Comparison of ENCODE assay signal across 8 cellular contexts in the genomic region with DNA sequence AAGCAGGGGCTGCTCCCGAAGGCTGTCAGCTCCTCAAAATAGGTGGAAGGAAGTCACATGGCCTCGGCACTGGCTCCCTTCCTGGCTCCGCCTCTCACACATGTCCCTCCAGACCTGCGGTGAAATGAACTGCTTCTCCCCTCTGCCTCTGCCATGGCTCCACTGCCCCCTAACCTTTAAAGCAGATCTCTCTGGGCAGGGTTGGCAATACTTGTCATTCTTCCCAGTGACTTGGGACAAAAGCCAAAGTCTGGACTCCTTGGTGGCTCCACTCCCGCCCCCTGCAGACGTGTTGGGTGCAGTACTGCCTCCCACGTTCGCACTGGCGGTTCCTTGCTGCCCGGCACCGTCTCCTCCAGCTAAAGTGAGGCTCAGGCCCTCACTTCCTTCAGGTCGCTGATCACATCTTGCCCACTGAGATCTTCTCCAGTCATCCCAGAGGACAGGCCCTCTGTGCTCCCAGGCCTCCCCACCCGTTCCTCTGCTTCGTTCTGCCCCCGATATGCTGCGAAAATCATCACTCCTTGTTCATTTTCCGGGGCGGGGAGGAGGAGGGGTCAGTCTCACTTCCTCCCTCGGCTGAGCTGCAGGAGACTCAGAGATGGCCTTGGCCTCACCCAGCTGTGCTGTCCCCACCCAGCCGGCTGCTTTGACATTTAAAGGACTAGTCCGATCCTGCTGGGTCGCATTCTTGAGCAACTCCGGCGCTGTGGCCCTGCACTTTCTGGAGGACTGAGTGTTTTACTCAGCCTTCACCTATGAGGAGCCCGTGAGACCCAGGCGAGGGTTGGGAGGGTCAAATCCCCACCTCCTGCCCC.
DNase-seq lines count a peak whose midpoint lies in the region; ATAC-seq, FAIRE-seq and TF ChIP-seq lines count a peak whose summit lies in the region.

No MANE protein-coding gene starts in this region.

- 0 out of 7 replicates have a peak overlapping the region, but pooled peaks of 1 of the 4 experiments have one; percentile 27 for H3K9ac ChIP-seq in H1 (replicated peaks in 1 of 4; ENCODE audit: extremely low read depth in 1 of 4, low read depth in 3 of 4, low read length in 3 of 4)
- peak overlapping the region; percentile 47 for H3K9ac ChIP-seq in mesendoderm (ENCODE audit: low read length)

- H3K23ac ChIP-seq in H1 (ENCODE audit: insufficient read length) (no peak overlapping the region), mesendoderm (ENCODE audit: low read length) (no peak overlapping the region)

- H3K27me3 ChIP-seq in H1 (replicated peaks in 1 of 4; ENCODE audit: control insufficient read depth in 3 of 4, extremely low read depth in 1 of 4, insufficient read depth in 3 of 4, low read length in 3 of 4) (no peaks in the 10 kb centered on the region; a peak in 1 of 7 replicates), mesendoderm (ENCODE audit: insufficient read depth, low read length, poor library complexity) (no peaks in the 10 kb centered on the region)

- peak overlapping the region; percentile 87 to 88 for H3K4me3 Mint-ChIP-seq in stimulated activated naive B cell treated with anti-CD40 and anti-IgM and Interleukin-4, amounts not matched to agents 10 μg/mL and 1 μg/mL and 100 μg/mL, for 72 hours

- H3K4me3 ChIP-seq in A549 (peak overlapping the region; percentile 35), H1 (ENCODE audit: extremely low read depth in 1 of 4, insufficient read depth in 2 of 4, low read depth in 3 of 4, low read length in 4 of 4) (peak overlapping the region; percentile 23 to 53 (median 30); a peak in 7 of 8 replicates), mesendoderm (ENCODE audit: low read length) (no peak overlapping the region)

- H3K9me3 ChIP-seq in A549 (no peaks in the 10 kb centered on the region), H1 (ENCODE audit: insufficient read depth in 2 of 2, low read depth in 1 of 2, low read length in 1 of 2) (no peaks in the 10 kb centered on the region)

- WGBS in A549 (ENCODE audit: missing lambda C conversion rate) = 10% methylated on average over 20 of the region's 26 CpGs
- 14% methylated on average over 19 of the region's 26 CpGs; no CpG with 5 or more reads in 1 of the 2 experiments for WGBS in H1 (ENCODE audit: extremely low coverage in 1 of 2, insufficient coverage in 1 of 2, insufficient read length in 1 of 2, insufficient replicate concordance in 2 of 2, low coverage in 1 of 2, low lambda C conversion rate in 2 of 2, missing lambda C conversion rate in 1 of 2), 2 experiments
- no CpG with 5 or more reads among the region's 26 CpGs for WGBS in mesendoderm (ENCODE audit: extremely low coverage, insufficient coverage, low lambda C conversion rate)

- H4K91ac ChIP-seq in H1 (replicated peaks; ENCODE audit: insufficient read length, low read length) = no peak overlapping the region

- peaks cover 30% of the 10 kb centered on the region for H3K4me1 ChIP-seq in A549
- peaks cover 0 to 10% (median 2%) of the 10 kb centered on the region in 4 experiments; a peak in 2 of 7 replicates for H3K4me1 ChIP-seq in H1 (replicated peaks in 1 of 4; ENCODE audit: control insufficient read depth in 3 of 4, insufficient read depth in 4 of 4, low read length in 3 of 4)
- no peaks in the 10 kb centered on the region for H3K4me1 ChIP-seq in mesendoderm (ENCODE audit: control insufficient read depth, low read depth, low read length)

- peaks cover 13 to 18% of the 10 kb centered on the region in 2 donors for H3K4me1 Mint-ChIP-seq in stimulated activated naive B cell treated with anti-CD40 and anti-IgM and Interleukin-4, amounts not matched to agents 10 μg/mL and 1 μg/mL and 100 μg/mL, for 72 hours

- no peak overlapping the region for H2AK5ac ChIP-seq in H1 (ENCODE audit: low read depth, low read length)
- H2AK5ac ChIP-seq in mesendoderm (ENCODE audit: low read length) = no peak overlapping the region

- H3K36me3 Mint-ChIP-seq in stimulated activated naive B cell treated with anti-CD40 and anti-IgM and Interleukin-4, amounts not matched to agents 10 μg/mL and 1 μg/mL and 100 μg/mL, for 72 hours = peaks cover 0 to 3% of the 10 kb centered on the region in 2 donors

- H3K27ac ChIP-seq in A549 = peak overlapping the region; percentile 82 to 91
- no peak overlapping the region for H3K27ac ChIP-seq in H1 (ENCODE audit: low read depth, low read length)
- no peak overlapping the region for H3K27ac ChIP-seq in mesendoderm (ENCODE audit: low read depth, low read length)

- no peaks in the 10 kb centered on the region for H4K20me1 ChIP-seq in H1 (replicated peaks in 1 of 2; ENCODE audit: control insufficient read depth in 1 of 2, insufficient read depth in 2 of 2, low read length in 2 of 2)

- H2BK120ac ChIP-seq in H1 (replicated peaks; ENCODE audit: low read depth, low read length) = no peak overlapping the region
- H2BK120ac ChIP-seq in mesendoderm (ENCODE audit: low read depth, low read length) = no peak overlapping the region

- peak; percentile 52 to 84 for DNase-seq in A549 (ENCODE audit: low read depth in 1 of 2, low spot score in 1 of 2)
- DNase-seq in NCI-H1417 (lab: John Stamatoyannopoulos, UW) = peak; percentile 13 to 82 (median 70)
- peak; percentile 35 for DNase-seq in activated CD4-positive, alpha-beta T cell treated with anti-CD3 and anti-CD28 coated beads, Interleukin-2, amount 50 U/mL, for 1 hour
- peak in 1 of 2 experiments; percentile 59 for DNase-seq in H1 (ENCODE audit: low read depth in 1 of 2, low spot score in 2 of 2)
- peak; percentile 80 for DNase-seq in mesendoderm
- peak; percentile 54 for DNase-seq in stimulated activated naive B cell treated with anti-CD40 and anti-IgM and Interleukin-4, amounts not matched to agents 10 μg/mL and 1 μg/mL and 100 μg/mL, for 72 hours

- no peak overlapping the region for H2BK15ac ChIP-seq in H1 (ENCODE audit: low read length)
- no peak overlapping the region for H2BK15ac ChIP-seq in mesendoderm (replicated peaks; ENCODE audit: low read depth)

- 0 out of 2 replicates have a peak overlapping the region, but pooled peaks have one; percentile 9 for H2BK12ac ChIP-seq in H1 (ENCODE audit: low read depth, low read length)

- H3K36me3 ChIP-seq in H1 (ENCODE audit: control insufficient read depth in 2 of 4, insufficient read depth in 4 of 4, low read length in 3 of 4) = no peaks in the 10 kb centered on the region
- H3K36me3 ChIP-seq in mesendoderm (ENCODE audit: control insufficient read depth, insufficient read depth, low read length) = no peaks in the 10 kb centered on the region

- ATAC-seq in A549 (peak; percentile 88), GM18498 (IDR thresholded peaks at IDR 0.05; ENCODE audit: unreplicated experiment) (peak; percentile 83), HG02852 (IDR thresholded peaks at IDR 0.05; ENCODE audit: unreplicated experiment) (peak; percentile 69)
- ATAC-seq in stimulated activated naive B cell treated with anti-CD40 and anti-IgM and Interleukin-4, amounts not matched to agents 10 μg/mL and 1 μg/mL and 100 μg/mL, for 72 hours (replicated peaks) = peak; percentile 81 to 83

- H3K27ac Mint-ChIP-seq in stimulated activated naive B cell treated with anti-CD40 and anti-IgM and Interleukin-4, amounts not matched to agents 10 μg/mL and 1 μg/mL and 100 μg/mL, for 72 hours = peak overlapping the region; percentile 93

- no peak overlapping the region for H2BK20ac ChIP-seq in H1 (ENCODE audit: low read length)

- TF ChIP-seq RAD21 in A549 (conservative IDR thresholded peaks at IDR 0.05 in 1 of 2, IDR thresholded peaks at IDR 0.05 in 1 of 2) = peak; percentile 62 to 72
- TF ChIP-seq RAD21 in H1 (IDR thresholded peaks at IDR 0.05 in 1 of 2, conservative IDR thresholded peaks at IDR 0.05 in 1 of 2; ENCODE audit: low read depth in 2 of 2, low read length in 2 of 2) = peak; percentile 36 to 50; a peak in 3 of 4 replicates

- H4K5ac ChIP-seq in H1 (ENCODE audit: insufficient read length, low read depth, low read length) = peak overlapping the region; percentile 41
- H4K5ac ChIP-seq in mesendoderm (ENCODE audit: low read length) = no peak overlapping the region

- no peak overlapping the region for H3K56ac ChIP-seq in H1 (replicated peaks; ENCODE audit: insufficient read length, low read depth, low read length)
- H3K56ac ChIP-seq in mesendoderm (ENCODE audit: low read length) = peak overlapping the region; percentile 47

- peaks cover 10% of the 10 kb centered on the region; the same call in 1 of the 2 replicates for H3K23me2 ChIP-seq in H1 (ENCODE audit: low read depth, low read length)

- H3K4me2 ChIP-seq in A549 = peak overlapping the region; percentile 84
- H3K4me2 ChIP-seq in H1 (ENCODE audit: insufficient read depth in 1 of 2, low read depth in 2 of 2, low read length in 2 of 2) = peak overlapping the region; percentile 79 to 91
- H3K4me2 ChIP-seq in mesendoderm (ENCODE audit: low read length) = peak overlapping the region; percentile 52

- no peaks in the 10 kb centered on the region for H3K27me3 Mint-ChIP-seq in stimulated activated naive B cell treated with anti-CD40 and anti-IgM and Interleukin-4, amounts not matched to agents 10 μg/mL and 1 μg/mL and 100 μg/mL, for 72 hours

- TF ChIP-seq CTCF in A549 (IDR thresholded peaks at IDR 0.05) (peak; percentile 59; the same call in 2 of the 3 replicates), H1 (IDR thresholded peaks at IDR 0.05; ENCODE audit: control extremely low read depth in 1 of 3, insufficient read depth in 1 of 3, low read depth in 1 of 3, low read length in 3 of 3) (peak in 2 of 3 experiments; percentile 33 to 48; a peak in 3 of 4 replicates)

- no peak overlapping the region for H3K14ac ChIP-seq in H1 (ENCODE audit: insufficient read length)

- H4K8ac ChIP-seq in H1 (ENCODE audit: extremely low read depth, insufficient read depth, low read length) (no peak overlapping the region), mesendoderm (ENCODE audit: low read depth, low read length) (no peak overlapping the region)

- POLR2A ChIA-PET in A549 (lab: Yijun Ruan, JAX) = interaction anchor here (0.6 to 1.0 kb wide), 3 partner anchors 184 to 476 kb away, joined by 3 to 7 read pairs (median 5); no protein-coding TSS in a partner anchor
- POLR2A ChIA-PET in H1 (lab: Charles Lee; ENCODE audit: partially characterized antibody) = interaction anchor here (0.6 to 1.2 kb wide), 6 partner anchors 17 to 462 kb away, joined by 3 to 4 read pairs (median 3); no protein-coding TSS in a partner anchor

- H3K4ac ChIP-seq in H1 (replicated peaks; ENCODE audit: insufficient read length, low read depth, low read length) = no peak overlapping the region
- H3K4ac ChIP-seq in mesendoderm (ENCODE audit: low read depth, low read length) = no peak overlapping the region

- TF ChIP-seq EP300 in A549 (IDR thresholded peaks at IDR 0.05) = no peak
- TF ChIP-seq EP300 in H1 (IDR thresholded peaks at IDR 0.05; ENCODE audit: borderline replicate concordance in 1 of 2, low read depth in 2 of 2, low read length in 2 of 2) = no peak

- H3K18ac ChIP-seq in H1 (ENCODE audit: extremely low read depth, low read length) = peak overlapping the region; percentile 93
- H3K18ac ChIP-seq in mesendoderm (ENCODE audit: low read length) = no peak overlapping the region

- H3K79me2 ChIP-seq in H1 (ENCODE audit: control insufficient read depth in 1 of 2, insufficient read depth in 2 of 2, low read length in 2 of 2) (no peaks in the 10 kb centered on the region), mesendoderm (ENCODE audit: control insufficient read depth, insufficient read depth, low read length) (no peaks in the 10 kb centered on the region)

- H3K9me3 Mint-ChIP-seq in stimulated activated naive B cell treated with anti-CD40 and anti-IgM and Interleukin-4, amounts not matched to agents 10 μg/mL and 1 μg/mL and 100 μg/mL, for 72 hours = no peaks in the 10 kb centered on the region

- H2BK5ac ChIP-seq in H1 (ENCODE audit: low read depth, low read length) (no peak overlapping the region; the same call in 1 of the 2 replicates), mesendoderm (ENCODE audit: low read length) (no peak overlapping the region)

- H2AFZ ChIP-seq in H1 (ENCODE audit: low read length) = no peak overlapping the region

- TF ChIP-seq POLR2A in A549 (IDR thresholded peaks at IDR 0.05; ENCODE audit: low read length) (peak; percentile 27), H1 (IDR thresholded peaks at IDR 0.05; ENCODE audit: control extremely low read depth in 1 of 2, low read depth in 2 of 2, low read length in 2 of 2) (no peak; a peak in 1 of 3 replicates)

- H3K79me1 ChIP-seq in H1 (ENCODE audit: low read depth, low read length) (no peaks in the 10 kb centered on the region), mesendoderm (ENCODE audit: low read length) (no peaks in the 10 kb centered on the region)

- FAIRE-seq in A549 (lab: Jason Lieb, UNC) (no peak), H1 (lab: Jason Lieb, UNC) (no peak)

- CTCF ChIA-PET in A549 (lab: Yijun Ruan, JAX) = interaction anchor here (0.7 to 2.8 kb wide), 19 partner anchors 8 to 514 kb away, joined by 3 to 18 read pairs (median 5); no protein-coding TSS in a partner anchor
- CTCF ChIA-PET in H1 (lab: Charles Lee; ENCODE audit: partially characterized antibody) = interaction anchor here (0.7 to 2.2 kb wide), 9 partner anchors 10 to 476 kb away, joined by 3 to 13 read pairs (median 4); no protein-coding TSS in a partner anchor

Comparison
In these comparisons a context has a peak if more than half of its experiments do, and no peak if none do; other contexts are left out.
1. H3K27ac ChIP-seq: peak in A549 (2 of 2); none in H1 (single experiment) and mesendoderm (single experiment).
2. Peak in every context shown above with its lines, with median percentiles within 50 percentile points of each other: ATAC-seq and H3K4me2 ChIP-seq.